In the genomic region with DNA sequence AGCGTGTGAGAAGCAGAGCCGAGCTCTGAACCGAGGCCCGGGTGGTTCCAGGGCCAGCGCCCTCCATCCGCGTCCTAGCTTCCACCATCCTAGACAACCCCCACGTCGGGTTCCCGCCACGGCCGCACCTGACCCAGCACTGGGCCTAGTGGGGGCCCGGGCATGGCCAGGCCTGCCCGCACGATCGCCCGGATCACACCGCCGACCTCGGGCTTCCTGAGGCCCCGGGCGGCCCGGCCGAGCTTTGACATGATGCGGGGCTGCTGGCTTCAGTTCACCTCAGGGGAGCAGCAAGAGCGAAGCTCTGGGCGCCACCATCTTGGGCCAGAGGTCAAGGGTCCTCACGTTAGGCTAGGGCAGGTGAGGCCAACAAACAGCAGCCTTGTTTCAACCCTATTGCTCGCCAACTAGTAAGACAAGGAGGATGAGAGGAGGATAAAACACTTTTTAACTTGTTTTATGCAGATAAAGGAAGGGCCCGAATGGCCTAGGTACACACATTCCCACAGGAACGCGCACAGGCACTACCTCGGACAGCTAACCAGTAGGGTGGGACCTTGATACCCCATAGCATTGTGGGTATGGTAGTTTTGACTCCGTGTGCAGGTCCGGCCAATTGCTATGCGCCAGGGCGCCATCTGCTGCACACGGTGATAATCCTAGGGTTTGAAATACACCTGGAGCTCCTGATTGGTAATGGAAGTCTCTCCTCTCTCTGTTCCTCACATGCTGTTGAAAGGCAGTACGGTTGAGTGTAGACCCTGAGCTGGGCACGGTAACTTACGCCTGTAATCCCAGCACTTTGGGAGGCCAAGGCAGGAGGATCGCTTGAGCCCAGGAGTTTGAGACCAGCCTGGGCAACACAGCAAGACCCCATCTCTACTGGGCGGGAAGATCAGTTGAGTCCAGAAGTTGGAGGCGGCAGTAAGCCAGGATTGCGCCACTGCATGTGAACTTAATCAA, we compare ENCODE assay signal across 1 cellular context.
TF ChIP-seq lines count a peak whose summit lies in the region.

TSS of gene MRPL11 (minus strand) at position 345 of the 963 bp plus-strand sequence. CDS start at position 251, 94 bp downstream.

TF ChIP-seq in HepG2, 621 proteins besides CTCF, POLR2A, EP300 and RAD21 (continued from another document and continues in another):
- TF ChIP-seq MXD1 (CRISPR knock-in tag; IDR thresholded peaks at IDR 0.05) (0 out of 2 replicates have a peak, but pooled peaks have one; percentile 57), PITX1 (CRISPR knock-in tag; IDR thresholded peaks at IDR 0.05) (peak; percentile 89; the same call in 1 of the 2 replicates), NRL (CRISPR knock-in tag; IDR thresholded peaks at IDR 0.05; ENCODE audit: borderline replicate concordance) (peak; percentile 32; the same call in 1 of the 2 replicates), ZNF766 (CRISPR knock-in tag; IDR thresholded peaks at IDR 0.05; ENCODE audit: borderline replicate concordance) (no peak), MLX (CRISPR knock-in tag; IDR thresholded peaks at IDR 0.05) (peak; percentile 44; the same call in 1 of the 2 replicates), ZNF580 (CRISPR knock-in tag; IDR thresholded peaks at IDR 0.05; ENCODE audit: borderline replicate concordance, low read depth) (peak; percentile 77; the same call in 1 of the 2 replicates), PHF5A (CRISPR knock-in tag; IDR thresholded peaks at IDR 0.05; ENCODE audit: low read depth, unreplicated experiment) (peak; percentile 37), ZNF44 (CRISPR knock-in tag; IDR thresholded peaks at IDR 0.05) (0 out of 2 replicates have a peak, but pooled peaks have one; percentile 25), RXRB (CRISPR knock-in tag; IDR thresholded peaks at IDR 0.05; ENCODE audit: borderline replicate concordance) (peak; percentile 22; the same call in 1 of the 2 replicates), HCFC1 (IDR thresholded peaks at IDR 0.05; ENCODE audit: low read depth, low read length) (peak; percentile 94), ZNF619 (CRISPR knock-in tag; IDR thresholded peaks at IDR 0.05) (peak; percentile 59), AGO2 (optimal IDR thresholded peaks at IDR 0.05; ENCODE audit: low read depth, low read length) (peak; percentile 47), ZBTB25 (CRISPR knock-in tag; IDR thresholded peaks at IDR 0.05) (peak; percentile 62; the same call in 1 of the 2 replicates), ETV6 (CRISPR knock-in tag; conservative IDR thresholded peaks at IDR 0.05) (0 out of 2 replicates have a peak, but pooled peaks have one; percentile 44), MXI1 (IDR thresholded peaks at IDR 0.05; ENCODE audit: borderline replicate concordance, low read depth, low read length) (peak; percentile 11; the same call in 2 of the 3 replicates), ZNF704 (CRISPR knock-in tag; IDR thresholded peaks at IDR 0.05; ENCODE audit: borderline replicate concordance) (no peak), ZNF792 (CRISPR knock-in tag; IDR thresholded peaks at IDR 0.05) (no peak), THAP8 (CRISPR knock-in tag; IDR thresholded peaks at IDR 0.05; ENCODE audit: borderline replicate concordance) (no peak), ARID2 (CRISPR knock-in tag; IDR thresholded peaks at IDR 0.05; ENCODE audit: borderline replicate concordance) (peak; percentile 50; the same call in 1 of the 2 replicates), TCF7L2 (IDR thresholded peaks at IDR 0.05; ENCODE audit: low read depth, low read length) (no peak), SKI (IDR thresholded peaks at IDR 0.05; ENCODE audit: partially characterized antibody) (no peak), ZNF563 (CRISPR knock-in tag; IDR thresholded peaks at IDR 0.05) (0 out of 2 replicates have a peak, but pooled peaks have one; percentile 0), ZNF350 (CRISPR knock-in tag; IDR thresholded peaks at IDR 0.05; ENCODE audit: borderline replicate concordance, low read depth) (peak; percentile 88; the same call in 1 of the 2 replicates), ZNF549 (CRISPR knock-in tag; IDR thresholded peaks at IDR 0.05) (no peak), KDM5A (IDR thresholded peaks at IDR 0.05; ENCODE audit: borderline replicate concordance, low read length) (peak; percentile 98), ZNF772 (CRISPR knock-in tag; IDR thresholded peaks at IDR 0.05) (peak; percentile 89), IKZF1 (IDR thresholded peaks at IDR 0.05) (no peak), MIER2 (CRISPR knock-in tag; IDR thresholded peaks at IDR 0.05) (peak; percentile 78)
- TF ChIP-seq, protein P1, sequence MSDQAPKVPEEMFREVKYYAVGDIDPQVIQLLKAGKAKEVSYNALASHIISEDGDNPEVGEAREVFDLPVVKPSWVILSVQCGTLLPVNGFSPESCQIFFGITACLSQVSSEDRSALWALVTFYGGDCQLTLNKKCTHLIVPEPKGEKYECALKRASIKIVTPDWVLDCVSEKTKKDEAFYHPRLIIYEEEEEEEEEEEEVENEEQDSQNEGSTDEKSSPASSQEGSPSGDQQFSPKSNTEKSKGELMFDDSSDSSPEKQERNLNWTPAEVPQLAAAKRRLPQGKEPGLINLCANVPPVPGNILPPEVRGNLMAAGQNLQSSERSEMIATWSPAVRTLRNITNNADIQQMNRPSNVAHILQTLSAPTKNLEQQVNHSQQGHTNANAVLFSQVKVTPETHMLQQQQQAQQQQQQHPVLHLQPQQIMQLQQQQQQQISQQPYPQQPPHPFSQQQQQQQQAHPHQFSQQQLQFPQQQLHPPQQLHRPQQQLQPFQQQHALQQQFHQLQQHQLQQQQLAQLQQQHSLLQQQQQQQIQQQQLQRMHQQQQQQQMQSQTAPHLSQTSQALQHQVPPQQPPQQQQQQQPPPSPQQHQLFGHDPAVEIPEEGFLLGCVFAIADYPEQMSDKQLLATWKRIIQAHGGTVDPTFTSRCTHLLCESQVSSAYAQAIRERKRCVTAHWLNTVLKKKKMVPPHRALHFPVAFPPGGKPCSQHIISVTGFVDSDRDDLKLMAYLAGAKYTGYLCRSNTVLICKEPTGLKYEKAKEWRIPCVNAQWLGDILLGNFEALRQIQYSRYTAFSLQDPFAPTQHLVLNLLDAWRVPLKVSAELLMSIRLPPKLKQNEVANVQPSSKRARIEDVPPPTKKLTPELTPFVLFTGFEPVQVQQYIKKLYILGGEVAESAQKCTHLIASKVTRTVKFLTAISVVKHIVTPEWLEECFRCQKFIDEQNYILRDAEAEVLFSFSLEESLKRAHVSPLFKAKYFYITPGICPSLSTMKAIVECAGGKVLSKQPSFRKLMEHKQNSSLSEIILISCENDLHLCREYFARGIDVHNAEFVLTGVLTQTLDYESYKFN (CRISPR knock-in tag; conservative IDR thresholded peaks at IDR 0.05), result peak; percentile 46
- TF ChIP-seq, protein P2, sequence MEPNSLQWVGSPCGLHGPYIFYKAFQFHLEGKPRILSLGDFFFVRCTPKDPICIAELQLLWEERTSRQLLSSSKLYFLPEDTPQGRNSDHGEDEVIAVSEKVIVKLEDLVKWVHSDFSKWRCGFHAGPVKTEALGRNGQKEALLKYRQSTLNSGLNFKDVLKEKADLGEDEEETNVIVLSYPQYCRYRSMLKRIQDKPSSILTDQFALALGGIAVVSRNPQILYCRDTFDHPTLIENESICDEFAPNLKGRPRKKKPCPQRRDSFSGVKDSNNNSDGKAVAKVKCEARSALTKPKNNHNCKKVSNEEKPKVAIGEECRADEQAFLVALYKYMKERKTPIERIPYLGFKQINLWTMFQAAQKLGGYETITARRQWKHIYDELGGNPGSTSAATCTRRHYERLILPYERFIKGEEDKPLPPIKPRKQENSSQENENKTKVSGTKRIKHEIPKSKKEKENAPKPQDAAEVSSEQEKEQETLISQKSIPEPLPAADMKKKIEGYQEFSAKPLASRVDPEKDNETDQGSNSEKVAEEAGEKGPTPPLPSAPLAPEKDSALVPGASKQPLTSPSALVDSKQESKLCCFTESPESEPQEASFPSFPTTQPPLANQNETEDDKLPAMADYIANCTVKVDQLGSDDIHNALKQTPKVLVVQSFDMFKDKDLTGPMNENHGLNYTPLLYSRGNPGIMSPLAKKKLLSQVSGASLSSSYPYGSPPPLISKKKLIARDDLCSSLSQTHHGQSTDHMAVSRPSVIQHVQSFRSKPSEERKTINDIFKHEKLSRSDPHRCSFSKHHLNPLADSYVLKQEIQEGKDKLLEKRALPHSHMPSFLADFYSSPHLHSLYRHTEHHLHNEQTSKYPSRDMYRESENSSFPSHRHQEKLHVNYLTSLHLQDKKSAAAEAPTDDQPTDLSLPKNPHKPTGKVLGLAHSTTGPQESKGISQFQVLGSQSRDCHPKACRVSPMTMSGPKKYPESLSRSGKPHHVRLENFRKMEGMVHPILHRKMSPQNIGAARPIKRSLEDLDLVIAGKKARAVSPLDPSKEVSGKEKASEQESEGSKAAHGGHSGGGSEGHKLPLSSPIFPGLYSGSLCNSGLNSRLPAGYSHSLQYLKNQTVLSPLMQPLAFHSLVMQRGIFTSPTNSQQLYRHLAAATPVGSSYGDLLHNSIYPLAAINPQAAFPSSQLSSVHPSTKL (CRISPR knock-in tag; IDR thresholded peaks at IDR 0.05), result 0 out of 2 replicates have a peak, but pooled peaks have one; percentile 1
- TF ChIP-seq, protein P3, sequence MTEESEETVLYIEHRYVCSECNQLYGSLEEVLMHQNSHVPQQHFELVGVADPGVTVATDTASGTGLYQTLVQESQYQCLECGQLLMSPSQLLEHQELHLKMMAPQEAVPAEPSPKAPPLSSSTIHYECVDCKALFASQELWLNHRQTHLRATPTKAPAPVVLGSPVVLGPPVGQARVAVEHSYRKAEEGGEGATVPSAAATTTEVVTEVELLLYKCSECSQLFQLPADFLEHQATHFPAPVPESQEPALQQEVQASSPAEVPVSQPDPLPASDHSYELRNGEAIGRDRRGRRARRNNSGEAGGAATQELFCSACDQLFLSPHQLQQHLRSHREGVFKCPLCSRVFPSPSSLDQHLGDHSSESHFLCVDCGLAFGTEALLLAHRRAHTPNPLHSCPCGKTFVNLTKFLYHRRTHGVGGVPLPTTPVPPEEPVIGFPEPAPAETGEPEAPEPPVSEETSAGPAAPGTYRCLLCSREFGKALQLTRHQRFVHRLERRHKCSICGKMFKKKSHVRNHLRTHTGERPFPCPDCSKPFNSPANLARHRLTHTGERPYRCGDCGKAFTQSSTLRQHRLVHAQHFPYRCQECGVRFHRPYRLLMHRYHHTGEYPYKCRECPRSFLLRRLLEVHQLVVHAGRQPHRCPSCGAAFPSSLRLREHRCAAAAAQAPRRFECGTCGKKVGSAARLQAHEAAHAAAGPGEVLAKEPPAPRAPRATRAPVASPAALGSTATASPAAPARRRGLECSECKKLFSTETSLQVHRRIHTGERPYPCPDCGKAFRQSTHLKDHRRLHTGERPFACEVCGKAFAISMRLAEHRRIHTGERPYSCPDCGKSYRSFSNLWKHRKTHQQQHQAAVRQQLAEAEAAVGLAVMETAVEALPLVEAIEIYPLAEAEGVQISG (CRISPR knock-in tag; IDR thresholded peaks at IDR 0.05), result peak; percentile 66; the same call in 1 of the 2 replicates
- TF ChIP-seq, protein P4, sequence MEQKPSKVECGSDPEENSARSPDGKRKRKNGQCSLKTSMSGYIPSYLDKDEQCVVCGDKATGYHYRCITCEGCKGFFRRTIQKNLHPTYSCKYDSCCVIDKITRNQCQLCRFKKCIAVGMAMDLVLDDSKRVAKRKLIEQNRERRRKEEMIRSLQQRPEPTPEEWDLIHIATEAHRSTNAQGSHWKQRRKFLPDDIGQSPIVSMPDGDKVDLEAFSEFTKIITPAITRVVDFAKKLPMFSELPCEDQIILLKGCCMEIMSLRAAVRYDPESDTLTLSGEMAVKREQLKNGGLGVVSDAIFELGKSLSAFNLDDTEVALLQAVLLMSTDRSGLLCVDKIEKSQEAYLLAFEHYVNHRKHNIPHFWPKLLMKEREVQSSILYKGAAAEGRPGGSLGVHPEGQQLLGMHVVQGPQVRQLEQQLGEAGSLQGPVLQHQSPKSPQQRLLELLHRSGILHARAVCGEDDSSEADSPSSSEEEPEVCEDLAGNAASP (CRISPR knock-in tag; IDR thresholded peaks at IDR 0.05; ENCODE audit: borderline replicate concordance), result peak; percentile 68; the same call in 1 of the 2 replicates
- TF ChIP-seq, protein P5, sequence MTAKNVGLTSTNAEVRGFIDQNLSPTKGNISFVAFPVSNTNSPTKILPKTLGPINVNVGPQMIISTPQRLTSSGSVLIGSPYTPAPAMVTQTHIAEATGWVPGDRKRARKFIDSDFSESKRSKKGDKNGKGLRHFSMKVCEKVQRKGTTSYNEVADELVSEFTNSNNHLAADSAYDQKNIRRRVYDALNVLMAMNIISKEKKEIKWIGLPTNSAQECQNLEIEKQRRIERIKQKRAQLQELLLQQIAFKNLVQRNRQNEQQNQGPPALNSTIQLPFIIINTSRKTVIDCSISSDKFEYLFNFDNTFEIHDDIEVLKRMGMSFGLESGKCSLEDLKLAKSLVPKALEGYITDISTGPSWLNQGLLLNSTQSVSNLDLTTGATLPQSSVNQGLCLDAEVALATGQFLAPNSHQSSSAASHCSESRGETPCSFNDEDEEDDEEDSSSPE (CRISPR knock-in tag; IDR thresholded peaks at IDR 0.05), result peak; percentile 61
